Comparison of ENCODE assay signal across 9 cellular contexts in the genomic region with DNA sequence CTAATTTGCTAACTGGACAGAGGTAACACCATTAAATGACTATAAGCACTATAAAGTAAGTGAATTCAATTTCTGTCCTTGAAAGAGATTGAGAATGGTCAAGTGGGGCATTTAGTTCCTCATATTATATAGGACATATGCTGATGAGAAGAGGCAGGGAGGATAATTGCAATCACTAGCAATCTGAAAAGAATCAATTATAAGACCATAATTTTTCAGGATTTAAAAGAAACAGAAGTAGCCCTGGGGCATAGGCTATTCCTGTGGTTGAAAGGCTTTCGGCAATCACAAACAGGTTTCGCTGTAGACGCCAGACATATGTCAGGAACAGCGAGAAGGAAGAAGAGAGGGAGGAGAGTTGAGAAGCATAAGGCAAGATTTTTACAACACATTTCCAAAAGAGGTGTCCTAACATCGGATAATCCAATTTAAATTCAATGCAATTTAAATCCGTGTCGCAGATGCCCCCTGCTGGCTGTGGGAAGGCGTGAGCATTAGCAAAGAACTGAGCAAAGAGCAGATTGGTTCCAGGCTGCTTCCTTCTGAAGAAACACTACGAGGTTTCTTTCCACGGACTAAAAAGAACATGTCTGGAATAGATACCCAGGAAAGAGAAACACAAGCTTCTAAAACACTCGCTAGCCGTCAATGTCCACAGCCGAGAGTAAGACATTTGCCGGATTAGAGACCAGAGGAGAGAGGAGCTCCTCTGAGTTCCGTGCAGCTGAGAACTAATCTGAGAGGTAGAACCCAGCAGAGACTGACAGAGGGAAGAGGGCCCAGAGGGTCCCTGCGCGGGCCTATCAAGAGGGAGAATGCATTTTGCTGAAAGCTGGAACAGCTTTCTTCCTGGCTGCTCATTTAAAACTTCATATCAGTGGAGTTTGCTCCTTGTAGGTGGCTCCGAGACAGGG. TPM values are rescaled to one million over a fixed set of nuclear protein-coding genes. Genes with fewer than 3 reads are reported as not detected.
DNase-seq lines count a peak whose midpoint lies in the region; ATAC-seq and TF ChIP-seq lines count a peak whose summit lies in the region.
"Had no signal": no experiment of that assay in that cellular context is flagged by ENCODE, and none has a peak within 500 bp of the region (broad histone marks: within the 10 kb centered on the region; RNA-seq: fewer than 3 reads in every experiment).

No MANE protein-coding gene starts in this region.

- H3K27me3 Mint-ChIP-seq in activated naive CD8-positive, alpha-beta T cell treated with anti-CD3 and anti-CD28 coated beads for 36 hours = peaks cover 17% of the 10 kb centered on the region

- 34 to 37% methylated on average over 18 of the region's 18 CpGs for WGBS in heart right ventricle, 2 donors

- TF ChIP-seq CTCF in GM12865 (IDR thresholded peaks at IDR 0.05; ENCODE audit: insufficient read depth, low read depth, low read length, missing control alignments) (peak; percentile 82), Panc1 (IDR thresholded peaks at IDR 0.05) (peak; percentile 93), heart right ventricle (IDR thresholded peaks at IDR 0.05) (peak; percentile 59 to 93 (median 88))

- intact Hi-C loops in Panc1 (cut with micrococcal nuclease; ENCODE audit: unreplicated experiment) (loop anchor here (2.0 to 10.0 kb wide), 3 partner anchors 104 to 328 kb away; no protein-coding TSS in a partner anchor), heart right ventricle (cut with DNase I) (loop anchor here (1.0 to 10.0 kb wide), 12 partner anchors 102 to 326 kb away; a partner anchor contains a TSS)

- H3K27me3 ChIP-seq in Panc1 (ENCODE audit: control insufficient read depth, insufficient read depth, low read length) (no peaks in the 10 kb centered on the region), heart right ventricle (no peaks in the 10 kb centered on the region), rectal smooth muscle tissue (ENCODE audit: control insufficient read depth, insufficient read depth, low read length) (no peaks in the 10 kb centered on the region)

- H3K4me1 Mint-ChIP-seq in activated naive CD8-positive, alpha-beta T cell treated with anti-CD3 and anti-CD28 coated beads for 36 hours = no peaks in the 10 kb centered on the region
- H3K4me1 Mint-ChIP-seq: activated naive CD4-positive, alpha-beta T cell treated with anti-CD3 and anti-CD28 coated beads, Interleukin-2, amount 50 U/mL, for 24 hours had no signal

- H3K9ac ChIP-seq in rectal smooth muscle tissue (ENCODE audit: low read length) = no peak overlapping the region

- no peaks in the 10 kb centered on the region for H3K36me3 Mint-ChIP-seq in activated naive CD8-positive, alpha-beta T cell treated with anti-CD3 and anti-CD28 coated beads for 36 hours
- H3K36me3 Mint-ChIP-seq: activated naive CD4-positive, alpha-beta T cell treated with anti-CD3 and anti-CD28 coated beads, Interleukin-2, amount 50 U/mL, for 24 hours had no signal

- H3K9me3 Mint-ChIP-seq in activated naive CD8-positive, alpha-beta T cell treated with anti-CD3 and anti-CD28 coated beads for 36 hours = no peaks in the 10 kb centered on the region
- H3K9me3 Mint-ChIP-seq: activated naive CD4-positive, alpha-beta T cell treated with anti-CD3 and anti-CD28 coated beads, Interleukin-2, amount 50 U/mL, for 24 hours had no signal

- CTCF ChIA-PET in Panc1 (lab: Charles Lee) = interaction anchor here (1.1 kb wide), 1 partner anchor 321 kb away, joined by 6 read pairs; no protein-coding TSS in a partner anchor

- H3K36me3 ChIP-seq in Panc1 (ENCODE audit: control insufficient read depth, insufficient read depth, low read length) = no peaks in the 10 kb centered on the region
- H3K36me3 ChIP-seq in heart right ventricle = no peaks in the 10 kb centered on the region
- no peaks in the 10 kb centered on the region for H3K36me3 ChIP-seq in rectal smooth muscle tissue (ENCODE audit: control insufficient read depth, insufficient read depth, low read length)

- no peak overlapping the region for H3K27ac Mint-ChIP-seq in activated naive CD8-positive, alpha-beta T cell treated with anti-CD3 and anti-CD28 coated beads for 36 hours
- H3K27ac Mint-ChIP-seq: activated naive CD4-positive, alpha-beta T cell treated with anti-CD3 and anti-CD28 coated beads, Interleukin-2, amount 50 U/mL, for 24 hours had no signal

- H3K4me1 ChIP-seq in Panc1 (ENCODE audit: control insufficient read depth, insufficient read depth, low read length) (0 out of 2 replicates have a peak, but pooled peaks cover 3% of the 10 kb centered on the region), heart right ventricle (peaks cover 0 to 51% (median 8%) of the 10 kb centered on the region in 9 donors), rectal smooth muscle tissue (ENCODE audit: control insufficient read depth, insufficient read depth, low read length) (peaks cover 31% of the 10 kb centered on the region)

- H3K9me3 ChIP-seq in Panc1 (ENCODE audit: control insufficient read depth, insufficient read depth, low read depth, low read length) (no peaks in the 10 kb centered on the region), heart right ventricle (no peaks in the 10 kb centered on the region)

- DNase-seq in GM12865 (ENCODE audit: low read depth) (peak; percentile 54), Kasumi-1 (lab: John Stamatoyannopoulos, UW) (peak; percentile 36 to 62), Panc1 (ENCODE audit: low read depth, low spot score) (no peak), heart right ventricle (peak; percentile 73 to 76)
- DNase-seq in activated naive CD8-positive, alpha-beta T cell treated with anti-CD3 and anti-CD28 coated beads for 36 hours = peak; percentile 30

- peak; percentile 87 for ATAC-seq in Panc1
- ATAC-seq in heart right ventricle = peak in 7 of 8 donors; percentile 68 to 80 (median 72)
- no peak for ATAC-seq in HG02970 (IDR thresholded peaks at IDR 0.05; ENCODE audit: low FRiP score, unreplicated experiment)
- no peak for ATAC-seq in HG03097 (IDR thresholded peaks at IDR 0.05; ENCODE audit: low FRiP score, unreplicated experiment)

- no peak overlapping the region for H3K4me3 Mint-ChIP-seq in activated naive CD8-positive, alpha-beta T cell treated with anti-CD3 and anti-CD28 coated beads for 36 hours
- H3K4me3 Mint-ChIP-seq: activated naive CD4-positive, alpha-beta T cell treated with anti-CD3 and anti-CD28 coated beads, Interleukin-2, amount 50 U/mL, for 24 hours had no signal

- POLR2A ChIA-PET in Panc1 (lab: Charles Lee) = no interaction called here

- no TSS peak for BruUV-seq in Panc1 (replicated peaks; lab: Mats Ljungman, UMichigan)

- H3K4me3 ChIP-seq in GM12865 (ENCODE audit: low read depth, low read length) = no peak overlapping the region
- peak overlapping the region in 1 of 2 experiments; percentile 27; a peak in 2 of 4 replicates for H3K4me3 ChIP-seq in Panc1 (ENCODE audit: low read depth in 2 of 2, low read length in 2 of 2)
- peak overlapping the region in 6 of 10 donors; percentile 4 to 46 (median 21) for H3K4me3 ChIP-seq in heart right ventricle
- H3K4me3 ChIP-seq in rectal smooth muscle tissue (ENCODE audit: low read length) = no peak overlapping the region

- H3K27ac ChIP-seq in Panc1 (ENCODE audit: low read length) (no peak overlapping the region), heart right ventricle (peak overlapping the region in 8 of 10 donors; percentile 17 to 69 (median 52)), rectal smooth muscle tissue (ENCODE audit: low read depth, low read length) (peak overlapping the region; percentile 83)

- in situ Hi-C loops in Panc1 (cut with HindIII; ENCODE audit: low pct_unique_long_range_greater_than_20kb, low sequenced_read_pairs) = no loop called here

RNA-seq across cellular contexts. Expression of a gene that starts 27.9 kb away (rescaled TPM):
- 1.5 TPM for total RNA-seq in Panc1 (2021; ENCODE audit: unreplicated experiment)
- 1.2 TPM for polyA plus RNA-seq in Panc1 (2012; ENCODE audit: insufficient read length)
- total RNA-seq in activated naive CD8-positive, alpha-beta T cell treated with anti-CD3 and anti-CD28 coated beads for 36 hours = 1 to 10 TPM; 2.0 to 4.0 TPM
- 100 to 1,000 TPM; 120 to 393 (median 207) TPM for total RNA-seq in heart right ventricle
- polyA plus RNA-seq in heart right ventricle = 100 to 1,000 TPM in 1 of 2 donors, 10 to 100 TPM in 1; 83.9 to 130 TPM

Comparison
In these comparisons a context has a peak if more than half of its experiments do, and no peak if none do; other contexts are left out.
1. H3K4me3 ChIP-seq: peak in heart right ventricle (6 of 10); none in GM12865 (single experiment) and rectal smooth muscle tissue (single experiment).
2. ATAC-seq: peak in Panc1 (single experiment) and heart right ventricle (7 of 8); none in HG02970 (single experiment) and HG03097 (single experiment).
3. RNA of a gene that starts 27.9 kb away (total RNA-seq): 120 to 393 TPM in heart right ventricle; 2.0 to 4.0 TPM in activated naive CD8-positive, alpha-beta T cell treated with anti-CD3 and anti-CD28 coated beads for 36 hours and 1.5 TPM in Panc1 (single experiment); every median in the first group is over 10 times any median in the second.
4. Peak in every context shown above with its lines, with median percentiles within 50 percentile points of each other: CTCF ChIP-seq.